Comparison of ENCODE assay signal across 1 cellular context in the genomic region with DNA sequence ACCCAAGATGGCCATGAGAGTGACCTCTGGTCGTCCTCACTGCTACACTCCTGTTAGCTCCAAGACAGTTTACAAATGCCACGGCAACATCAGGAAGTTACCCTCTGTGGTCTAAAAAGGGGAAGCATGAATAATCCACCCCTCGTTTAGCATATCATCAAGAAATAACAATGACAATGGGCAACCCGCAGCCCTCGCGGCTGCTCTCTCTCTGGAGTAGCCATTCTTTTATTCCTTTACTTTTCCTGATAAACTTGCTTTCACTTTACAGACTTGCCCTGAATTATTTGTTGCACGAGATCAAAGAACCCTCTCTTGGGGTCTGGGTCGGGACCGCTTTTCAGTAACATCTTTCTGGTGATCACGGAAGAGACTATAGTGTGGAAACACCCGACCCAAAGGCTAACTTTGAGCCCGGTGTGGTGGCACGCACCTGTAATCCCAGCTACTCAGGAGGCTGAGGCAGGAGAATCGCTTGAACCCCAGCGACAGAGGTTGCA.
A peak's percentile ranks its signal among the peaks of the same experiment; 100 is the strongest.
TF ChIP-seq lines count a peak whose summit lies in the region.

No MANE protein-coding gene starts in this region.

TF ChIP-seq in K562, 482 proteins besides CTCF, POLR2A, EP300 and RAD21 (continued from another document):
- TF ChIP-seq ESRRA (IDR thresholded peaks at IDR 0.05; ENCODE audit: borderline replicate concordance, low read depth) (peak; percentile 61), YY1 (IDR thresholded peaks at IDR 0.05; ENCODE audit: borderline replicate concordance in 1 of 3, control insufficient read depth in 1 of 3, extremely low read depth in 1 of 3, insufficient read depth in 3 of 3, insufficient read length in 1 of 3, insufficient replicate concordance in 2 of 3, low read depth in 1 of 3, low read length in 2 of 3) (peak in 1 of 3 experiments; percentile 26)
